In genomic region chr21:26138615-26139257, GRCh38 we compare ENCODE assay signal across 24 cellular contexts. TPM values are rescaled to one million over a fixed set of nuclear protein-coding genes. Genes with fewer than 3 reads are reported as not detected.
DNase-seq lines count a peak whose midpoint lies in the region; ATAC-seq, FAIRE-seq and TF ChIP-seq lines count a peak whose summit lies in the region.
"Had no signal": no experiment of that assay in that cellular context is flagged by ENCODE, and none has a peak within 500 bp of the region (broad histone marks: within the 10 kb centered on the region; RNA-seq: fewer than 3 reads in every experiment).

No MANE protein-coding gene starts in this region.

- no peak overlapping the region for H3K4ac ChIP-seq in mesenchymal stem cell (ENCODE audit: low read depth in 1 of 2, low read length in 2 of 2)

- peaks cover 7% of the 10 kb centered on the region for H3K9me3 Mint-ChIP-seq in HFFc6
- H3K9me3 Mint-ChIP-seq: activated naive CD4-positive, alpha-beta T cell treated with anti-CD3 and anti-CD28 coated beads, Interleukin-2, amount 50 U/mL, for 24 hours; activated T-helper 1 cell treated with anti-CD3 and anti-CD28 coated beads, Interleukin-12 subunit alpha, Interleukin-12 subunit beta, Interleukin-2, Interleukin-4 antibody, amounts not matched to agents 30 ng/mL and 10 ng/mL and 1 ng/mL, durations not matched to agents 14 hours and 24 hours and 36 hours had no signal

- H3K18ac ChIP-seq in mesenchymal stem cell (ENCODE audit: low read depth in 1 of 2, low read length in 2 of 2): peak overlapping the region in 1 of 2 experiments; percentile 5

- H2AK5ac ChIP-seq in mesenchymal stem cell (ENCODE audit: low read length, severe bottlenecking): no peak overlapping the region

- CTCF ChIA-PET in A673 (lab: Charles Lee): no interaction called here
- CTCF ChIA-PET in K562 (lab: Yijun Ruan, JAX; ENCODE audit: low intra/inter-chr PET ratio): no interaction called here

- no peak overlapping the region for H4K91ac ChIP-seq in mesenchymal stem cell (ENCODE audit: low read length)

- no peak for TF ChIP-seq POLR2A in K562 (conservative IDR thresholded peaks at IDR 0.05)

- H3K79me1 ChIP-seq in mesenchymal stem cell (replicated peaks; ENCODE audit: low read length, poor library complexity, severe bottlenecking): peaks cover 7% of the 10 kb centered on the region

- peak overlapping the region; percentile 33; the same call in 1 of the 2 replicates for H3K27ac Mint-ChIP-seq in HFFc6
- H3K27ac Mint-ChIP-seq: activated CD4-positive, alpha-beta T cell treated with anti-CD3 and anti-CD28 coated beads for 36 hours; activated naive CD4-positive, alpha-beta T cell treated with anti-CD3 and anti-CD28 coated beads, Interleukin-2, amount 50 U/mL, for 24 hours; activated T-helper 1 cell treated with anti-CD3 and anti-CD28 coated beads, Interleukin-12 subunit alpha, Interleukin-12 subunit beta, Interleukin-2, Interleukin-4 antibody, amounts not matched to agents 30 ng/mL and 10 ng/mL and 1 ng/mL, durations not matched to agents 14 hours and 24 hours and 36 hours had no signal

- intact Hi-C loops in A673 (cut with micrococcal nuclease; ENCODE audit: unreplicated experiment): no loop called here
- intact Hi-C loops in K562 (cut with micrococcal nuclease): no loop called here

- H3K36me3 ChIP-seq in A673 (ENCODE audit: insufficient read depth, low read length, poor library complexity, severe bottlenecking): no peaks in the 10 kb centered on the region
- no peaks in the 10 kb centered on the region for H3K36me3 ChIP-seq in K562 (ENCODE audit: control insufficient read depth, insufficient read depth, low read length)
- H3K36me3 ChIP-seq in mesenchymal stem cell (ENCODE audit: control insufficient read depth in 1 of 2, insufficient read depth in 2 of 2, low read depth in 1 of 2, low read length in 2 of 2): peaks cover 6 to 40% of the 10 kb centered on the region in 2 experiments
- H3K36me3 ChIP-seq: ascending aorta, colonic mucosa, left lung had no signal

- H3K9ac ChIP-seq in K562 (ENCODE audit: insufficient read depth in 1 of 2, low read depth in 2 of 2, low read length in 2 of 2) (no peak overlapping the region), mesenchymal stem cell (ENCODE audit: low read length) (peak overlapping the region; percentile 4)

- H3K27me3 ChIP-seq in A673 (replicated peaks; ENCODE audit: insufficient read depth, low read depth, low read length, poor library complexity) (no peaks in the 10 kb centered on the region), K562 (ENCODE audit: control insufficient read depth in 2 of 2, insufficient read depth in 2 of 2, low read length in 2 of 2) (no peaks in the 10 kb centered on the region), mesenchymal stem cell (ENCODE audit: control insufficient read depth in 1 of 2, insufficient read depth in 1 of 2, low read length in 2 of 2) (no peaks in the 10 kb centered on the region)
- H3K27me3 ChIP-seq: ascending aorta, colonic mucosa, heart left ventricle, left lung had no signal

- no peak overlapping the region for H2BK15ac ChIP-seq in mesenchymal stem cell (ENCODE audit: low read depth, poor library complexity, severe bottlenecking)

- BruUV-seq in A673 (replicated peaks; lab: Mats Ljungman, UMichigan) (no TSS peak), K562 (replicated peaks; lab: Mats Ljungman, UMichigan) (no TSS peak)

- H3K79me2 ChIP-seq in K562 (ENCODE audit: control insufficient read depth, insufficient read depth, low read length): no peaks in the 10 kb centered on the region

- H3K4me1 Mint-ChIP-seq in HFFc6 (ENCODE audit: low read depth): peaks cover 56% of the 10 kb centered on the region

- H2AFZ ChIP-seq in K562 (ENCODE audit: low read depth, low read length) (no peak overlapping the region), mesenchymal stem cell (ENCODE audit: low read depth, low read length) (no peak overlapping the region)

- no peaks in the 10 kb centered on the region for H4K20me1 ChIP-seq in K562 (replicated peaks; ENCODE audit: control insufficient read depth, insufficient read depth, low read length)

- H3K36me3 Mint-ChIP-seq in HFFc6 (ENCODE audit: low read depth): peaks cover 39% of the 10 kb centered on the region

- H2BK12ac ChIP-seq in mesenchymal stem cell (ENCODE audit: low read length in 2 of 2): no peak overlapping the region

- DNase-seq in A673 (ENCODE audit: low spot score) (no peak), HFFc6 (no peak), K562 (ENCODE audit: extremely low read depth in 1 of 4, low spot score in 3 of 4) (no peak), mesenchymal stem cell (peak; percentile 38), UCSD-AML1 (lab: John Stamatoyannopoulos, UW; ENCODE audit: unreplicated experiment) (no peak), NCI-H446 (lab: John Stamatoyannopoulos, UW) (no peak), GM19238 (ENCODE audit: insufficient read length, low spot score) (no peak)
- no peak for DNase-seq in stimulated activated CD4-positive, alpha-beta T cell treated with anti-CD3 and anti-CD28 coated beads, Interleukin-4, amount 100 ng/mL, for 4 hours
- DNase-seq: activated CD4-positive, alpha-beta T cell treated with anti-CD3 and anti-CD28 coated beads for 36 hours; colonic mucosa; GOT3; heart left ventricle; left lung; NCI-H1092; NCI-H2029 treated with DMSO at 0.1 percent for 48 hours; NCI-H524 treated with DMSO at 0.1 percent for 48 hours; Right ventricle myocardium superior had no signal

- no peak for ATAC-seq in K562
- ATAC-seq: activated CD4-positive, alpha-beta T cell treated with anti-CD3 and anti-CD28 coated beads for 36 hours; GM12878; heart left ventricle; left lung had no signal

- no peak overlapping the region for H3K23ac ChIP-seq in mesenchymal stem cell (ENCODE audit: low read length in 2 of 2)

- TF ChIP-seq EP300 in K562 (IDR thresholded peaks at IDR 0.05; ENCODE audit: low read length): no peak

- no peak overlapping the region for H2BK5ac ChIP-seq in mesenchymal stem cell (ENCODE audit: low read depth, low read length, poor library complexity, severe bottlenecking)

- in situ Hi-C loops in K562 (cut with MboI): no loop called here

- peak overlapping the region; percentile 3 for H3K27ac ChIP-seq in A673 (ENCODE audit: low read depth, low read length, poor library complexity, severe bottlenecking)
- H3K27ac ChIP-seq in K562 (ENCODE audit: extremely low read depth, low read depth, low read length): no peak overlapping the region
- no peak overlapping the region for H3K27ac ChIP-seq in mesenchymal stem cell (ENCODE audit: low read length, poor library complexity, severe bottlenecking)
- H3K27ac ChIP-seq: ascending aorta, colonic mucosa had no signal

- no peak overlapping the region for H3K14ac ChIP-seq in mesenchymal stem cell (ENCODE audit: low read length in 2 of 2)

- TF ChIP-seq CTCF in A673 (conservative IDR thresholded peaks at IDR 0.05; ENCODE audit: low read depth, low read length): no peak
- no peak for TF ChIP-seq CTCF in HFFc6 (IDR thresholded peaks at IDR 0.05)
- no peak for TF ChIP-seq CTCF in K562 (IDR thresholded peaks at IDR 0.05 in 2 of 3, conservative IDR thresholded peaks at IDR 0.05 in 1 of 3; ENCODE audit: insufficient read depth in 2 of 3, low read depth in 1 of 3, low read length in 3 of 3)

- H3K27me3 Mint-ChIP-seq in HFFc6 (ENCODE audit: insufficient read depth): no peaks in the 10 kb centered on the region
- H3K27me3 Mint-ChIP-seq: activated CD4-positive, alpha-beta T cell treated with anti-CD3 and anti-CD28 coated beads for 36 hours; activated naive CD4-positive, alpha-beta T cell treated with anti-CD3 and anti-CD28 coated beads, Interleukin-2, amount 50 U/mL, for 24 hours had no signal

- no peak overlapping the region for H3K4me3 Mint-ChIP-seq in HFFc6
- H3K4me3 Mint-ChIP-seq: activated CD4-positive, alpha-beta T cell treated with anti-CD3 and anti-CD28 coated beads for 36 hours; activated naive CD4-positive, alpha-beta T cell treated with anti-CD3 and anti-CD28 coated beads, Interleukin-2, amount 50 U/mL, for 24 hours; activated T-helper 1 cell treated with anti-CD3 and anti-CD28 coated beads, Interleukin-12 subunit alpha, Interleukin-12 subunit beta, Interleukin-2, Interleukin-4 antibody, amounts not matched to agents 30 ng/mL and 10 ng/mL and 1 ng/mL, durations not matched to agents 14 hours and 24 hours and 36 hours had no signal

- WGBS in K562 (ENCODE audit: insufficient coverage, low coverage, missing lambda C conversion rate): 4% methylated on average over 6 of the region's 6 CpGs
- WGBS in mesenchymal stem cell: 93% methylated on average over 5 of the region's 6 CpGs

- H4K8ac ChIP-seq in mesenchymal stem cell (ENCODE audit: low read length): no peak overlapping the region

- H3K4me2 ChIP-seq in K562 (ENCODE audit: insufficient read depth, low read length) (no peak overlapping the region), mesenchymal stem cell (ENCODE audit: low read length, poor library complexity, severe bottlenecking) (no peak overlapping the region)

- H3K9me1 ChIP-seq in K562 (ENCODE audit: control insufficient read depth, insufficient read depth, low read length): no peaks in the 10 kb centered on the region

- H3K9me3 ChIP-seq in A673 (ENCODE audit: low read depth, low read length, poor library complexity, severe bottlenecking): no peaks in the 10 kb centered on the region
- no peaks in the 10 kb centered on the region for H3K9me3 ChIP-seq in K562 (replicated peaks; ENCODE audit: control insufficient read depth, insufficient read depth, low read depth, low read length)
- no peaks in the 10 kb centered on the region for H3K9me3 ChIP-seq in mesenchymal stem cell (ENCODE audit: control insufficient read depth, low read length)
- H3K9me3 ChIP-seq: ascending aorta, colonic mucosa, heart left ventricle, left lung had no signal

- no peak overlapping the region for H3K4me3 ChIP-seq in A673 (ENCODE audit: low read depth, low read length, poor library complexity, severe bottlenecking)
- no peak overlapping the region for H3K4me3 ChIP-seq in K562
- no peak overlapping the region for H3K4me3 ChIP-seq in mesenchymal stem cell (ENCODE audit: insufficient read depth in 1 of 2, low read depth in 1 of 2, low read length in 2 of 2)
- H3K4me3 ChIP-seq: ascending aorta, colonic mucosa, GM12878, heart left ventricle, left lung had no signal

- POLR2A ChIA-PET in A673 (lab: Charles Lee; ENCODE audit: low non-redundant PET) (no interaction called here), K562 (lab: Yijun Ruan, JAX) (no interaction called here)

- no peak for TF ChIP-seq RAD21 in K562 (CRISPR knock-in tag; conservative IDR thresholded peaks at IDR 0.05 in 1 of 2, IDR thresholded peaks at IDR 0.05 in 1 of 2)

- FAIRE-seq in K562 (lab: Jason Lieb, UNC): no peak
- FAIRE-seq: A204.1, GM12878, TTC549, urothelium cell line had no signal

- H3K4me1 ChIP-seq in A673 (ENCODE audit: insufficient read depth, low read length, poor library complexity, severe bottlenecking) (peaks cover 49% of the 10 kb centered on the region), K562 (replicated peaks in 1 of 2; ENCODE audit: control insufficient read depth in 2 of 2, insufficient read depth in 2 of 2, low read length in 2 of 2) (no peaks in the 10 kb centered on the region), mesenchymal stem cell (ENCODE audit: control insufficient read depth, insufficient read depth, low read depth, low read length) (peaks cover 5% of the 10 kb centered on the region)

- no peak overlapping the region for H2BK120ac ChIP-seq in mesenchymal stem cell (ENCODE audit: low read depth, low read length)

RNA-seq across cellular contexts. Expression of gene APP, which starts 31.8 kb away (rescaled TPM):
- total RNA-seq in A673 (2021): 531 and 539 TPM in 2 replicates
- total RNA-seq in HFFc6 (2021; fragmentation: NEBNext Ultra II Directional; extraction: Animal tissue kit (Norgen Biotek cat#: 25700)): 100 to 1,000 TPM; 396 to 438 (median 425) TPM
- 0.62 TPM in 1 of 2 replicates, not detected in the other for total RNA-seq in K562 (2011; cell fraction: chromatin; rRNA removed; ENCODE audit: low replicate concordance)
- 0.17 and 0.26 TPM in 2 replicates for total RNA-seq in K562 (2011; cell fraction: nucleolus; rRNA removed)
- not detected in 2 replicates for total RNA-seq in K562 (2011; cell fraction: nucleoplasm; rRNA removed)
- total RNA-seq in K562 (2014; rRNA removed): not detected in 2 replicates
- not detected in 2 replicates for total RNA-seq in K562 (2014; rRNA removed; fragmentation: Illumina TruSeq; extraction: Trizol)
- total RNA-seq in K562 (2015; rRNA removed; fragmentation: Illumina TruSeq; extraction: Trizol): not detected in 2 replicates
- 1.5 and 1.9 TPM in 2 replicates for total RNA-seq in K562 (2021)
- 0.07 and 0.17 TPM in 2 replicates for polyA plus RNA-seq in K562 (2011; rRNA removed)
- 0.12 TPM in 2 replicates for polyA plus RNA-seq in K562 (2011; cell fraction: cytosol; rRNA removed)
- polyA plus RNA-seq in K562 (2011; cell fraction: nucleus; rRNA removed): not detected in 2 replicates
- polyA plus RNA-seq in K562 (2012): 0.08 and 0.66 TPM in 2 replicates
- not detected in 2 replicates for polyA plus RNA-seq in K562 (2014; fragmentation: Illumina TruSeq; extraction: Trizol)
- under 1 TPM in 1 of 2 experiments, not detected in 1; 0.01 TPM for polyA plus RNA-seq in K562 (2014; fragmentation: Nextera tagmentation; extraction: Ambion mirVana)
- 0.12 and 0.15 TPM in 2 replicates for polyA plus RNA-seq in K562 (2014; rRNA removed)
- polyA minus RNA-seq in K562 (2011; rRNA and poly(A)+ RNA removed): 0.48 TPM in 1 of 2 replicates, not detected in the other
- polyA minus RNA-seq in K562 (2011; cell fraction: cytosol; rRNA and poly(A)+ RNA removed): 0.95 and 3.5 TPM in 2 replicates
- polyA minus RNA-seq in K562 (2011; cell fraction: nucleus; rRNA and poly(A)+ RNA removed): 1.00 and 1.3 TPM in 2 replicates
- 698 TPM for polyA plus RNA-seq in mesenchymal stem cell (2013, experiment 1 of 2)
- polyA plus RNA-seq in mesenchymal stem cell (2013, experiment 2 of 2): 694 TPM

Comparison
In these comparisons a context has a peak if more than half of its experiments do, and no peak if none do; other contexts are left out.
1. RNA of gene APP, which starts 31.8 kb away (total RNA-seq): 531 to 539 TPM in A673 and 396 to 438 TPM in HFFc6; 0.17 to 1.9 TPM in K562; every median in the first group is over 100 times any median in the second.